9 cellular contexts compared by ENCODE assay signal in the genomic region with DNA sequence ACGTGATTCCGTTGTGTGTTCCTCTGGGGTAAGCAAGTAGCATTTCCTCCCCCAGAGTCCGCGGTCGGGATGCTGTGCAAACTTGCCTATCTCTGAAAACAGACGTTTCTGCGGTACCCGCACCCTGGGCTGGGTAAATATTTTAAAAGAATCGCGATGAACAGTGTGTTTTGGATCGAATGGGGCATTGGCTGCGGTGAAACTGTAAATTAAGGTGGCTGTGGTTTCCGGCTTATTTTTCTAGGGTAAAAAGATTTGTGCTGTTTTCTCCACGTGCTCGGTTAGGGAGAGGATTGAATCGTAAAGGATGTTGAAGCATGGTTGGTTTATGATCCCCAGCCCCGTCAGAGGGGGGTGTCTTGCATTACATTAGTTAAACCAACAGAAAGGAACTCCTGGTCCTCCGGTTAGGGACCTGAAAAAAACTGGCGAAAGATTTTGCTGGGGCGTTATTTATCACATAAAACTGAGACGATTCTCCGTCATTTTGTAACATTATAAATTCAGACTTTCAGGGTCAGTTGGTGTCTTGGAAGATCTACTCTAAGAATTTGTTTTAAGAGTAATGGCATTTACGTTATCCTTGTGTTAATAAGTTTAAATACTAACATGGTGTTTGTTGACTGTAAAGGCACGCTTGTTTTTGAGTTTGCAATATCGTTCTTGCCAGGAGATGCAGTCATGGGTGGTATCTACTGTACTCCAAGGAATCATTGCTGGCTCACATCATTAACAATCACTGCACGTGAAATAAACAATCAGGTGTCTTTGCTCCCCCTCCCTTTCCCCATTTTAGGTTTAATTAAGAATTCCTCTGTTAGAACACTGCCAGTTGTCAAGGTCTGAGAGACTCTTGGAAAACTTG. TPM values are rescaled to one million over a fixed set of nuclear protein-coding genes. Genes with fewer than 3 reads are reported as not detected.
A peak's percentile ranks its signal among the peaks of the same experiment; 100 is the strongest.
DNase-seq lines count a peak whose midpoint lies in the region; ATAC-seq lines count a peak whose summit lies in the region.
"Had no signal": no experiment of that assay in that cellular context is flagged by ENCODE, and none has a peak within 500 bp of the region (broad histone marks: within the 10 kb centered on the region; RNA-seq: fewer than 3 reads in every experiment).

No MANE protein-coding gene starts in this region.

- peaks cover 15% of the 10 kb centered on the region for H3K4me1 Mint-ChIP-seq in activated CD4-positive, alpha-beta memory T cell treated with anti-CD3 and anti-CD28 coated beads for 36 hours (ENCODE audit: low read depth)

- peaks cover 33% of the 10 kb centered on the region for H3K4me1 ChIP-seq in iPS-15b (ENCODE audit: control insufficient read depth, insufficient read depth, low read length)

- peak overlapping the region; percentile 58 for H3K4me3 ChIP-seq in iPS-15b (ENCODE audit: low read depth, low read length)

- no peak overlapping the region for H3K9ac ChIP-seq in iPS-15b (ENCODE audit: low read depth, low read length)

- H3K36me3 Mint-ChIP-seq in activated CD4-positive, alpha-beta memory T cell treated with anti-CD3 and anti-CD28 coated beads for 36 hours: no peaks in the 10 kb centered on the region

- H3K4me3 Mint-ChIP-seq in activated CD4-positive, alpha-beta memory T cell treated with anti-CD3 and anti-CD28 coated beads for 36 hours: no peak overlapping the region

- POLR2A ChIA-PET in activated CD4-positive, alpha-beta memory T cell treated with anti-CD3 and anti-CD28 coated beads for 36 hours (lab: Charles Lee): no interaction called here

- ATAC-seq in GM21619 (IDR thresholded peaks at IDR 0.05; ENCODE audit: unreplicated experiment) (peak; percentile 31), HG02588 (IDR thresholded peaks at IDR 0.05; ENCODE audit: unreplicated experiment) (no peak), HG02623 (IDR thresholded peaks at IDR 0.05; ENCODE audit: unreplicated experiment) (no peak), left cardiac atrium (no peak)
- ATAC-seq: HCT116 had no signal

- peaks cover 59% of the 10 kb centered on the region for H3K27me3 ChIP-seq in iPS-15b (ENCODE audit: control insufficient read depth, insufficient read depth, low read length)

- H3K27ac Mint-ChIP-seq in activated CD4-positive, alpha-beta memory T cell treated with anti-CD3 and anti-CD28 coated beads for 36 hours: no peak overlapping the region

- CTCF ChIA-PET in activated CD4-positive, alpha-beta memory T cell treated with anti-CD3 and anti-CD28 coated beads for 36 hours (lab: Charles Lee): no interaction called here

- no peaks in the 10 kb centered on the region for H3K9me3 ChIP-seq in iPS-15b (ENCODE audit: control insufficient read depth, insufficient read depth, low read length)

- no peaks in the 10 kb centered on the region for H3K36me3 ChIP-seq in iPS-15b (ENCODE audit: control insufficient read depth, insufficient read depth, low read length)

- H3K9me3 Mint-ChIP-seq in activated CD4-positive, alpha-beta memory T cell treated with anti-CD3 and anti-CD28 coated beads for 36 hours: no peaks in the 10 kb centered on the region

- peaks cover 32% of the 10 kb centered on the region for H3K27me3 Mint-ChIP-seq in activated CD4-positive, alpha-beta memory T cell treated with anti-CD3 and anti-CD28 coated beads for 36 hours

- DNase-seq in AG20443 (ENCODE audit: low spot score) (peak; percentile 20), superior temporal gyrus (ENCODE audit: extremely low spot score) (peak; percentile 73), left cardiac atrium (no peak)
- peak; percentile 11 for DNase-seq in activated CD4-positive, alpha-beta memory T cell treated with anti-CD3 and anti-CD28 coated beads for 36 hours

- intact Hi-C loops in activated CD4-positive, alpha-beta memory T cell treated with anti-CD3 and anti-CD28 coated beads for 36 hours (cut with micrococcal nuclease): no loop called here
- intact Hi-C loops in left cardiac atrium (cut with DNase I): no loop called here

RNA-seq across cellular contexts. Expression of gene HHIP, which starts 1.4 kb away (rescaled TPM):
- not detected for total RNA-seq in activated CD4-positive, alpha-beta memory T cell treated with anti-CD3 and anti-CD28 coated beads for 36 hours
- total RNA-seq in left cardiac atrium: under 1 TPM; 0.31 to 0.50 TPM
